Comparison of ENCODE assay signal across 8 cellular contexts in the genomic region with DNA sequence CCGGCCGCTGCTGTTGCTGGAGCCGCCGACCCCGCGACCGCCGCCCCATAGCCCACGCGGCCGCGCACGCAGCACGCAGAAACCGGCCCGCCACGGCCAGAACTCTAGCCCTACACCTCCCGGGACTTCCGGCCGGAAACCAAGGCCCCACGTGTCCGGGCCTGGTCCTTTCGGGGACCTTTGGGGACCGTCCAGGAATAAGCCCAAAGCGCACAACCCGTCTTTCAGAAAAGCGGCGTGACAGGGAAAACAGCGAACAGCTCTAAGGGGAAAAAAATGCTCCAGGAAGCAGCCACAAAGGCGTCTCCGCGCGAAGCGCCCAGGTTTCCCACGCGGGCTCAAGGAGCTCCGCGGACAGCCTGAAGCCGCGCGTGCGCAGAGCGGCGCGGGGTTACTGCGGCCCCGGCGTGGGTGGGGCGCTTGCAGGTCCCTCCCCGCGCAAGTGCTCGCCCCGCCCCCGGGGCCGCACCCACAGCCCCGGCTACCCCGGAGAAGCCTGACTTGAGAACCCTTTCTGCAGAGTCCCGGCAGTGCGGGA. TPM values are rescaled to one million over a fixed set of nuclear protein-coding genes. Genes with fewer than 3 reads are reported as not detected.
DNase-seq lines count a peak whose midpoint lies in the region; ATAC-seq and TF ChIP-seq lines count a peak whose summit lies in the region.

NSUN2 (minus strand) TSS at position 114 of the 538 bp plus-strand sequence; CDS start at position 49, 65 bp downstream.
A gene with protein sequence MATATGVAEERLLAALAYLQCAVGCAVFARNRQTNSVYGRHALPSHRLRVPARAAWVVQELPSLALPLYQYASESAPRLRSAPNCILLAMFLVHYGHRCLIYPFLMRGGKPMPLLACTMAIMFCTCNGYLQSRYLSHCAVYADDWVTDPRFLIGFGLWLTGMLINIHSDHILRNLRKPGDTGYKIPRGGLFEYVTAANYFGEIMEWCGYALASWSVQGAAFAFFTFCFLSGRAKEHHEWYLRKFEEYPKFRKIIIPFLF (plus strand): TSS at position 510 of the 538 bp plus-strand sequence. CDS start 137 bp downstream, outside the sequence.

- H3F3A ChIP-seq in PC-9 (ENCODE audit: insufficient read depth, low read depth): no peaks in the 10 kb centered on the region; the same call in 1 of the 2 replicates

- H3K36me3 ChIP-seq in PC-9 (ENCODE audit: low read depth): peaks cover 37% of the 10 kb centered on the region
- H3K36me3 ChIP-seq in mucosa of stomach (ENCODE audit: control insufficient read depth, insufficient read depth, low read length): no peaks in the 10 kb centered on the region

- intact Hi-C loops in PC-9 (cut with micrococcal nuclease; ENCODE audit: unreplicated experiment): loop anchor here (1.0 to 10.0 kb wide), 7 partner anchors 79 to 1488 kb away; partner anchors contain the start of genes ADAMTS16, FASTKD3, ICE1 and MED10

- TF ChIP-seq CTCF in PC-9 (conservative IDR thresholded peaks at IDR 0.05): no peak

- POLR2A ChIA-PET in PC-9 (lab: Charles Lee; ENCODE audit: unreplicated experiment): interaction anchor here (0.6 to 1.0 kb wide), 4 partner anchors 39 to 1236 kb away, joined by 3 to 9 read pairs (median 5); partner anchors contain the start of genes FASTKD3, MTRR and TENT4A

- ATAC-seq in GM21723 (IDR thresholded peaks at IDR 0.05; ENCODE audit: unreplicated experiment): peak; percentile 91

- TF ChIP-seq POLR2A in erythroblast (IDR thresholded peaks at IDR 0.05; ENCODE audit: low read length): peak; percentile 61

- peak within 1 kb of the TSS; percentile 83 for H3K27ac ChIP-seq in PC-9

- no peaks in the 10 kb centered on the region for H3K9me3 ChIP-seq in PC-9 (ENCODE audit: insufficient read depth, low read depth)
- no peaks in the 10 kb centered on the region for H3K9me3 ChIP-seq in mucosa of stomach (ENCODE audit: control insufficient read depth, low read length)

- H3K9ac ChIP-seq in mucosa of stomach (ENCODE audit: low read length): peak within 1 kb of the TSS; percentile 73

- peak; percentile 97 for DNase-seq in DMS53 (lab: John Stamatoyannopoulos, UW)
- peak; percentile 93 for DNase-seq in KBM-7
- DNase-seq in PC-9: peak; percentile 79 to 99
- DNase-seq in activated T-cell treated with anti-CD3 and anti-CD28 coated beads, Interleukin-2, amount 50 U/mL, for 1 hour: peak; percentile 96
- DNase-seq in erythroblast (lab: John Stamatoyannopoulos, UW): peak; percentile 95 to 97
- DNase-seq in stimulated activated CD8-positive, alpha-beta memory T cell treated with anti-CD3 and anti-CD28 coated beads, Interleukin-4, amount 100 ng/mL, for 48 hours: peak; percentile 93

- peak within 1 kb of the TSS; percentile 76 for H3K4me2 ChIP-seq in PC-9

- H2AFZ ChIP-seq in PC-9: peak within 1 kb of the TSS; percentile 99

- H3K27me3 ChIP-seq in PC-9 (ENCODE audit: insufficient read depth, low read depth): no peaks in the 10 kb centered on the region
- H3K27me3 ChIP-seq in mucosa of stomach (ENCODE audit: control insufficient read depth, insufficient read depth, low read length): no peaks in the 10 kb centered on the region

- in situ Hi-C loops in KBM-7 (cut with MboI; ENCODE audit: low pct_unique_long_range_greater_than_20kb, low sequenced_read_pairs): no loop called here

- H3K4me3 ChIP-seq in PC-9 (peak within 1 kb of the TSS; percentile 72), mucosa of stomach (ENCODE audit: low read length) (peak within 1 kb of the TSS; percentile 39)

- peaks cover 48% of the 10 kb centered on the region for H4K20me1 ChIP-seq in PC-9 (ENCODE audit: insufficient read depth)

- H3K4me1 ChIP-seq in PC-9 (replicated peaks; ENCODE audit: insufficient read depth): peaks cover 22% of the 10 kb centered on the region
- peaks cover 17% of the 10 kb centered on the region for H3K4me1 ChIP-seq in mucosa of stomach (ENCODE audit: control insufficient read depth, insufficient read depth, low read length)

- H3K79me2 ChIP-seq in PC-9 (ENCODE audit: low read depth): peaks cover 83% of the 10 kb centered on the region

- CTCF ChIA-PET in PC-9 (lab: Charles Lee): interaction anchor here (0.6 kb wide), 1 partner anchor 11 kb away, joined by 3 read pairs; no protein-coding TSS in a partner anchor

- no peaks in the 10 kb centered on the region for H3K9me2 ChIP-seq in PC-9 (ENCODE audit: insufficient read depth)

- BruUV-seq in PC-9 (replicated peaks; lab: Mats Ljungman, UMichigan): no TSS peak

RNA-seq across cellular contexts. Expression of gene NSUN2, which starts in this region (rescaled TPM):
- total RNA-seq in PC-9 (2021): 148 and 155 TPM in 2 replicates

RNA-seq across cellular contexts. Expression of the second gene that starts in this region (rescaled TPM):
- 52.3 and 56.7 TPM in 2 replicates for total RNA-seq in PC-9 (2021)

Comparison
In these comparisons a context has a peak if more than half of its experiments do, and no peak if none do; other contexts are left out.
1. Peak in every context shown above with its lines: DNase-seq, ATAC-seq, H3K4me3 ChIP-seq and H3K27ac ChIP-seq.